In genomic region chr15:78981532-78982313, GRCh38 we compare ENCODE assay signal across 21 cellular contexts. TPM values are rescaled to one million over a fixed set of nuclear protein-coding genes. Genes with fewer than 3 reads are reported as not detected.
A peak's percentile ranks its signal among the peaks of the same experiment; 100 is the strongest.
DNase-seq lines count a peak whose midpoint lies in the region; ATAC-seq, FAIRE-seq and TF ChIP-seq lines count a peak whose summit lies in the region.
"Had no signal": no experiment of that assay in that cellular context is flagged by ENCODE, and none has a peak within 500 bp of the region (broad histone marks: within the 10 kb centered on the region; RNA-seq: fewer than 3 reads in every experiment).

No MANE protein-coding gene starts in this region.

- H3K27ac ChIP-seq in heart right ventricle (peak overlapping the region in 1 of 10 donors; percentile 6), K562 (ENCODE audit: extremely low read depth, low read depth, low read length) (no peak overlapping the region)
- H3K27ac ChIP-seq: C4-2B, HL-60 had no signal

- TF ChIP-seq EP300 in K562 (IDR thresholded peaks at IDR 0.05; ENCODE audit: low read length), result no peak

- no peaks in the 10 kb centered on the region for H4K20me1 ChIP-seq in K562 (replicated peaks; ENCODE audit: control insufficient read depth, insufficient read depth, low read length)

- peaks cover 35 to 50% of the 10 kb centered on the region in 2 donors for H3K4me1 Mint-ChIP-seq in stimulated activated naive B cell treated with anti-CD40 and anti-IgM and Interleukin-4, amounts not matched to agents 10 μg/mL and 1 μg/mL and 100 μg/mL, for 72 hours

- in situ Hi-C loops in K562 (cut with MboI), result loop anchor here (5.0 kb wide), 1 partner anchor 69 kb away; no protein-coding TSS in a partner anchor

- POLR2A ChIA-PET in K562 (lab: Yijun Ruan, JAX), result interaction anchor here (1.2 kb wide), 1 partner anchor 10 kb away, joined by 3 read pairs; no protein-coding TSS in a partner anchor

- H3K36me3 ChIP-seq in heart right ventricle (no peaks in the 10 kb centered on the region), K562 (ENCODE audit: control insufficient read depth, insufficient read depth, low read length) (no peaks in the 10 kb centered on the region)

- peaks cover 5 to 9% of the 10 kb centered on the region in 2 donors for H3K27me3 Mint-ChIP-seq in stimulated activated naive B cell treated with anti-CD40 and anti-IgM and Interleukin-4, amounts not matched to agents 10 μg/mL and 1 μg/mL and 100 μg/mL, for 72 hours

- no peak for ATAC-seq in Right ventricle myocardium inferior
- no peak for ATAC-seq in heart right ventricle
- ATAC-seq in K562, result no peak; the same call in 2 of the 3 replicates
- ATAC-seq in stimulated activated naive B cell treated with anti-CD40 and anti-IgM and Interleukin-4, amounts not matched to agents 10 μg/mL and 1 μg/mL and 100 μg/mL, for 72 hours (replicated peaks), result no peak
- ATAC-seq: GM12878, GM23338 had no signal

- peak overlapping the region; percentile 75 for H3K27ac Mint-ChIP-seq in stimulated activated naive B cell treated with anti-CD40 and anti-IgM and Interleukin-4, amounts not matched to agents 10 μg/mL and 1 μg/mL and 100 μg/mL, for 72 hours
- H3K27ac Mint-ChIP-seq: CD4-positive, alpha-beta memory T cell; GM23338 had no signal

- H3K4me2 ChIP-seq in K562 (ENCODE audit: insufficient read depth, low read length), result no peak overlapping the region
- H3K4me2 ChIP-seq: GM23338 had no signal

- intact Hi-C loops in Right ventricle myocardium inferior (cut with DNase I), result no loop called here
- intact Hi-C loops in heart right ventricle (cut with DNase I), result loop anchor here in 5 of 10 donors (2.0 to 10.0 kb wide), 4 partner anchors 67 to 547 kb away; partner anchors contain the start of gene IREB2 (in 1 of the 5)
- intact Hi-C loops in K562 (cut with micrococcal nuclease), result no loop called here

- no TSS peak for BruUV-seq in K562 (replicated peaks; lab: Mats Ljungman, UMichigan)

- no peak overlapping the region for H3K4me3 Mint-ChIP-seq in stimulated activated naive B cell treated with anti-CD40 and anti-IgM and Interleukin-4, amounts not matched to agents 10 μg/mL and 1 μg/mL and 100 μg/mL, for 72 hours
- H3K4me3 Mint-ChIP-seq: CD4-positive, alpha-beta memory T cell; GM23338 had no signal

- no peaks in the 10 kb centered on the region for H3K9me3 ChIP-seq in heart right ventricle
- H3K9me3 ChIP-seq in K562 (replicated peaks; ENCODE audit: control insufficient read depth, insufficient read depth, low read depth, low read length), result no peaks in the 10 kb centered on the region

- no peaks in the 10 kb centered on the region for H3K9me3 Mint-ChIP-seq in stimulated activated naive B cell treated with anti-CD40 and anti-IgM and Interleukin-4, amounts not matched to agents 10 μg/mL and 1 μg/mL and 100 μg/mL, for 72 hours
- H3K9me3 Mint-ChIP-seq: CD4-positive, alpha-beta memory T cell; GM23338 had no signal

- peak overlapping the region; percentile 9; the same call in 1 of the 2 replicates for H2AFZ ChIP-seq in K562 (ENCODE audit: low read depth, low read length)
- H2AFZ ChIP-seq: GM23338 had no signal

- TF ChIP-seq RAD21 in K562 (CRISPR knock-in tag; conservative IDR thresholded peaks at IDR 0.05 in 1 of 2, IDR thresholded peaks at IDR 0.05 in 1 of 2), result no peak

- CTCF ChIA-PET in K562 (lab: Yijun Ruan, JAX; ENCODE audit: low intra/inter-chr PET ratio), result no interaction called here

- DNase-seq in Right ventricle myocardium inferior (ENCODE audit: missing footprints) (peak; percentile 25), heart right ventricle (no peak), CMK (ENCODE audit: low read depth) (peak; percentile 47), K562 (ENCODE audit: extremely low read depth in 1 of 4, low spot score in 3 of 4) (no peak), erythroblast (lab: John Stamatoyannopoulos, UW) (no peak), CD1c-positive myeloid dendritic cell (ENCODE audit: extremely low spot score) (no peak), NCI-H1694 treated with DMSO at 0.1 percent for 48 hours (lab: John Stamatoyannopoulos, UW) (no peak)
- DNase-seq in stimulated activated naive B cell treated with anti-CD40 and anti-IgM and Interleukin-4, amounts not matched to agents 10 μg/mL and 1 μg/mL and 100 μg/mL, for 72 hours, result no peak
- DNase-seq: 8988T; Calu3; CD4-positive, alpha-beta memory T cell; DMS79 treated with DMSO at 0.1 percent for 48 hours; EL; HCEC 1CT; IMR-90 had no signal

- 92 to 95% methylated on average over 11 of the region's 11 CpGs for WGBS in heart right ventricle, 2 donors
- WGBS in K562 (ENCODE audit: insufficient coverage, low coverage, missing lambda C conversion rate), result 17% methylated on average over 11 of the region's 11 CpGs

- no peaks in the 10 kb centered on the region for H3K9me1 ChIP-seq in K562 (ENCODE audit: control insufficient read depth, insufficient read depth, low read length)

- peaks cover 0 to 40% (median 8%) of the 10 kb centered on the region in 9 donors for H3K4me1 ChIP-seq in heart right ventricle
- peaks cover 0 to 7% of the 10 kb centered on the region in 2 experiments; a peak in 4 of 5 replicates for H3K4me1 ChIP-seq in K562 (replicated peaks in 1 of 2; ENCODE audit: control insufficient read depth in 2 of 2, insufficient read depth in 2 of 2, low read length in 2 of 2)

- H3K27me3 ChIP-seq in heart right ventricle (no peaks in the 10 kb centered on the region), K562 (ENCODE audit: control insufficient read depth in 2 of 2, insufficient read depth in 2 of 2, low read length in 2 of 2) (peaks cover 5 to 34% of the 10 kb centered on the region in 2 experiments; a peak in 2 of 5 replicates)

- TF ChIP-seq POLR2A in K562 (conservative IDR thresholded peaks at IDR 0.05) (no peak), erythroblast (IDR thresholded peaks at IDR 0.05; ENCODE audit: low read length) (no peak)

- H3K9ac ChIP-seq in K562 (ENCODE audit: insufficient read depth in 1 of 2, low read depth in 2 of 2, low read length in 2 of 2), result peak overlapping the region in 1 of 2 experiments; percentile 23; a peak in 1 of 4 replicates

- H3K36me3 Mint-ChIP-seq in stimulated activated naive B cell treated with anti-CD40 and anti-IgM and Interleukin-4, amounts not matched to agents 10 μg/mL and 1 μg/mL and 100 μg/mL, for 72 hours, result peaks cover 3 to 4% of the 10 kb centered on the region in 2 donors
- H3K36me3 Mint-ChIP-seq: CD4-positive, alpha-beta memory T cell had no signal

- TF ChIP-seq CTCF in heart right ventricle (IDR thresholded peaks at IDR 0.05) (no peak), K562 (IDR thresholded peaks at IDR 0.05 in 2 of 3, conservative IDR thresholded peaks at IDR 0.05 in 1 of 3; ENCODE audit: insufficient read depth in 2 of 3, low read depth in 1 of 3, low read length in 3 of 3) (no peak)

- FAIRE-seq in K562 (lab: Jason Lieb, UNC), result no peak
- FAIRE-seq: GM12878, GM19239, H54 had no signal

- no peaks in the 10 kb centered on the region for H3K79me2 ChIP-seq in K562 (ENCODE audit: control insufficient read depth, insufficient read depth, low read length)

- no peak overlapping the region for H3K4me3 ChIP-seq in heart right ventricle
- no peak overlapping the region for H3K4me3 ChIP-seq in K562
- H3K4me3 ChIP-seq: GM23338 had no signal

TF ChIP-seq in K562, 482 proteins besides CTCF, POLR2A, EP300 and RAD21:
- TF ChIP-seq CCAR2 (IDR thresholded peaks at IDR 0.05; ENCODE audit: low read depth, low read length), result no peak
- no peak for TF ChIP-seq TEAD1 (CRISPR knock-in tag; IDR thresholded peaks at IDR 0.05)
- TF ChIP-seq RBM25 (IDR thresholded peaks at IDR 0.05; ENCODE audit: low read depth, low read length, severe bottlenecking), result peak; percentile 56
- TF ChIP-seq MYC (IDR thresholded peaks at IDR 0.05; ENCODE audit: low read depth, low read length), result no peak
- no peak for TF ChIP-seq MYC (CRISPR knock-in tag; IDR thresholded peaks at IDR 0.05; ENCODE audit: borderline replicate concordance, low read depth)
- no peak for TF ChIP-seq XRCC5 (IDR thresholded peaks at IDR 0.05; ENCODE audit: low read depth, low read length)
- TF ChIP-seq ZEB2 (IDR thresholded peaks at IDR 0.05), result peak; percentile 49; the same call in 1 of the 2 replicates
- TF ChIP-seq CBFA2T3 (IDR thresholded peaks at IDR 0.05), result peak; percentile 15; the same call in 1 of the 2 replicates
- TF ChIP-seq LEF1 (IDR thresholded peaks at IDR 0.05), result no peak
- TF ChIP-seq ZZZ3 (IDR thresholded peaks at IDR 0.05), result no peak

RNA-seq across cellular contexts. Expression of gene CTSH, which starts 36.9 kb away (rescaled TPM):
- total RNA-seq in Right ventricle myocardium inferior (67.8 TPM), heart right ventricle (100 to 1,000 TPM in 1 of 10 donors, 10 to 100 TPM in 9; 26.4 to 122 (median 62.5) TPM), K562 (2014; rRNA removed) (221 and 262 TPM in 2 replicates), K562 (2014; rRNA removed; fragmentation: Illumina TruSeq; extraction: Trizol) (130 and 158 TPM in 2 replicates), K562 (2015; rRNA removed; fragmentation: Illumina TruSeq; extraction: Trizol) (169 and 170 TPM in 2 replicates), K562 (2021) (173 TPM in 2 replicates)
- polyA plus RNA-seq in heart right ventricle (10 to 100 TPM; 54.6 to 68.1 TPM), K562 (2011; rRNA removed) (346 and 462 TPM in 2 replicates), K562 (2014; fragmentation: Illumina TruSeq; extraction: Trizol) (264 and 319 TPM in 2 replicates), K562 (2014; fragmentation: Nextera tagmentation; extraction: Ambion mirVana) (10 to 100 TPM; 15.0 to 35.1 TPM), K562 (2014; rRNA removed) (314 and 326 TPM in 2 replicates)
- total RNA-seq in K562 (2011; cell fraction: chromatin; rRNA removed; ENCODE audit: low replicate concordance), result 299 and 667 TPM in 2 replicates
- 475 and 577 TPM in 2 replicates for total RNA-seq in K562 (2011; cell fraction: nucleolus; rRNA removed)
- 452 and 464 TPM in 2 replicates for total RNA-seq in K562 (2011; cell fraction: nucleoplasm; rRNA removed)
- 293 and 363 TPM in 2 replicates for polyA plus RNA-seq in K562 (2011; cell fraction: cytosol; rRNA removed)
- polyA plus RNA-seq in K562 (2011; cell fraction: nucleus; rRNA removed), result 419 and 596 TPM in 2 replicates
- polyA plus RNA-seq in K562 (2012), result 197 and 377 TPM in 2 replicates
- polyA minus RNA-seq in K562 (2011; rRNA and poly(A)+ RNA removed), result 172 and 231 TPM in 2 replicates
- 126 and 148 TPM in 2 replicates for polyA minus RNA-seq in K562 (2011; cell fraction: cytosol; rRNA and poly(A)+ RNA removed)
- polyA minus RNA-seq in K562 (2011; cell fraction: nucleus; rRNA and poly(A)+ RNA removed), result 135 and 136 TPM in 2 replicates

Comparison
In these comparisons a context has a peak if more than half of its experiments do, and no peak if none do; other contexts are left out.
1. DNase-seq: peak in Right ventricle myocardium inferior (single experiment) and CMK (single experiment); none in heart right ventricle (0 of 2), K562 (0 of 4), stimulated activated naive B cell treated with anti-CD40 and anti-IgM and Interleukin-4, amounts not matched to agents 10 μg/mL and 1 μg/mL and 100 μg/mL, for 72 hours (single experiment), erythroblast (0 of 2), CD1c-positive myeloid dendritic cell (single experiment) and NCI-H1694 treated with DMSO at 0.1 percent for 48 hours (single experiment).